ENCODE assay signal across 27 cellular contexts in genomic region chr4:181838253-181838652, GRCh38.
A peak's percentile ranks its signal among the peaks of the same experiment; 100 is the strongest.
DNase-seq lines count a peak whose midpoint lies in the region; ATAC-seq, FAIRE-seq and TF ChIP-seq lines count a peak whose summit lies in the region.
"Had no signal": no experiment of that assay in that cellular context is flagged by ENCODE, and none has a peak within 500 bp of the region (broad histone marks: within the 10 kb centered on the region; RNA-seq: fewer than 3 reads in every experiment).

No MANE protein-coding gene starts in this region.

- POLR2A ChIA-PET in HepG2 (lab: Yijun Ruan, JAX) = no interaction called here

- H3K27ac ChIP-seq in HepG2 (ENCODE audit: extremely low read length, insufficient read depth, low read length) = no peak overlapping the region
- H3K27ac ChIP-seq in right lobe of liver = no peak overlapping the region
- H3K27ac ChIP-seq: 22Rv1; A549; BLaER1; BLaER1 treated with 17β-estradiol and CSF1 and Interleukin-3, amounts not matched to agents 10 nM and 100 nM; C4-2B had no signal

- 0 out of 5 replicates have a peak, but pooled peaks cover 0 to 2% of the 10 kb centered on the region in 2 experiments for H3K27me3 ChIP-seq in HepG2 (ENCODE audit: control insufficient read depth in 1 of 2, insufficient read depth in 2 of 2, low read length in 2 of 2)
- H3K27me3 ChIP-seq in right lobe of liver = no peaks in the 10 kb centered on the region
- H3K27me3 ChIP-seq: BE2C; BLaER1; BLaER1 treated with 17β-estradiol and CSF1 and Interleukin-3, amounts not matched to agents 10 nM and 100 nM had no signal

- H2AFZ ChIP-seq in HepG2 (ENCODE audit: low read length) = no peak overlapping the region

- no peak for TF ChIP-seq CTCF in HepG2 (CRISPR knock-in tag; IDR thresholded peaks at IDR 0.05)
- TF ChIP-seq CTCF in right lobe of liver (IDR thresholded peaks at IDR 0.05) = no peak

- CTCF ChIA-PET in HepG2 (lab: Yijun Ruan, JAX; ENCODE audit: low intra/inter-chr PET ratio, low total read pairs) = no interaction called here

- H3K36me3 ChIP-seq in HepG2 (replicated peaks in 1 of 2; ENCODE audit: control insufficient read depth in 1 of 2, insufficient read depth in 2 of 2, low read length in 2 of 2) = no peaks in the 10 kb centered on the region
- no peaks in the 10 kb centered on the region for H3K36me3 ChIP-seq in right lobe of liver
- H3K36me3 ChIP-seq: BE2C; BLaER1; BLaER1 treated with 17β-estradiol and CSF1 and Interleukin-3, amounts not matched to agents 10 nM and 100 nM had no signal

- no peak for TF ChIP-seq EP300 in HepG2 (IDR thresholded peaks at IDR 0.05; ENCODE audit: low read depth in 2 of 2, low read length in 2 of 2)
- no peak for TF ChIP-seq EP300 in HepG2 (CRISPR knock-in tag; IDR thresholded peaks at IDR 0.05; ENCODE audit: borderline replicate concordance)

- no peak overlapping the region for H3K4me3 ChIP-seq in HepG2 (replicated peaks in 1 of 3; ENCODE audit: insufficient read depth in 1 of 3, low read depth in 2 of 3, low read length in 3 of 3)
- H3K4me3 ChIP-seq in right lobe of liver = no peak overlapping the region
- H3K4me3 ChIP-seq: A549; BLaER1; BLaER1 treated with 17β-estradiol and CSF1 and Interleukin-3, amounts not matched to agents 10 nM and 100 nM had no signal

- in situ Hi-C loops in HepG2 (cut with HindIII; ENCODE audit: extremely low pct_ligation_motif_present, low pct_unique_long_range_greater_than_20kb) = no loop called here

- H3K4me2 ChIP-seq in HepG2 (ENCODE audit: low read depth, low read length) = no peak overlapping the region
- H3K4me2 ChIP-seq: A549; BLaER1; BLaER1 treated with 17β-estradiol and CSF1 and Interleukin-3, amounts not matched to agents 10 nM and 100 nM had no signal

- no peaks in the 10 kb centered on the region for H4K20me1 ChIP-seq in HepG2 (ENCODE audit: insufficient read depth, low read length)
- H4K20me1 ChIP-seq: BLaER1; BLaER1 treated with 17β-estradiol and CSF1 and Interleukin-3, amounts not matched to agents 10 nM and 100 nM had no signal

- intact Hi-C loops in HepG2 (cut with micrococcal nuclease; ENCODE audit: unreplicated experiment) (no loop called here), right lobe of liver (cut with DNase I) (no loop called here)

- H3K4me1 ChIP-seq in HepG2 (ENCODE audit: insufficient read depth, low read length) (no peaks in the 10 kb centered on the region), right lobe of liver (no peaks in the 10 kb centered on the region)
- H3K4me1 ChIP-seq: A549; BE2C; BLaER1; BLaER1 treated with 17β-estradiol and CSF1 and Interleukin-3, amounts not matched to agents 10 nM and 100 nM; Caco-2 had no signal

- 4% methylated on average over 3 of the region's 3 CpGs for WGBS in HepG2 (ENCODE audit: low lambda C conversion rate)
- 45% methylated on average over 3 of the region's 3 CpGs for WGBS in right lobe of liver (ENCODE audit: insufficient coverage, low coverage, low lambda C conversion rate, missing lambda C conversion rate)

- no TSS peak for BruUV-seq in HepG2 (replicated peaks; lab: Mats Ljungman, UMichigan)

- H3K9me3 ChIP-seq in HepG2 (ENCODE audit: low read length) (no peaks in the 10 kb centered on the region), right lobe of liver (no peaks in the 10 kb centered on the region)
- H3K9me3 ChIP-seq: A549, BE2C, BLaER1, Caco-2 had no signal

- ATAC-seq in HepG2 (no peak), right lobe of liver (no peak)
- ATAC-seq: A549; CD8-positive, alpha-beta T cell had no signal

- DNase-seq in HepG2 (ENCODE audit: low spot score) (no peak), right lobe of liver (no peak)
- DNase-seq: 8988T; ACHN; AML-193; BE2C; C1 segment of cervical spinal cord; Caco-2; Calu3; CD4-positive, alpha-beta memory T cell; CD4-positive, alpha-beta T cell; CD4-positive, CD25-positive, alpha-beta regulatory T cell; CD8-positive, alpha-beta memory T cell; CD8-positive, alpha-beta T cell; COR-L47; DMS 273 treated with DMSO at 0.1 percent for 48 hours; DMS153; DMS79; DMS79 treated with DMSO at 0.1 percent for 48 hours; DND-41; EL had no signal

- FAIRE-seq in HepG2 (lab: Jason Lieb, UNC) = no peak
- FAIRE-seq: A549, D721Med had no signal

- H3K9ac ChIP-seq in HepG2 (ENCODE audit: insufficient read depth, low read depth, low read length) = no peak overlapping the region
- H3K9ac ChIP-seq: BLaER1; BLaER1 treated with 17β-estradiol and CSF1 and Interleukin-3, amounts not matched to agents 10 nM and 100 nM had no signal

- no peaks in the 10 kb centered on the region for H3K79me2 ChIP-seq in HepG2 (ENCODE audit: insufficient read depth, low read length)

- no peak for TF ChIP-seq POLR2A in HepG2 (IDR thresholded peaks at IDR 0.05; ENCODE audit: insufficient read depth in 1 of 2, low read depth in 2 of 2, low read length in 2 of 2)
- no peak for TF ChIP-seq POLR2A in right lobe of liver (IDR thresholded peaks at IDR 0.05)

- TF ChIP-seq RAD21 in HepG2 (CRISPR knock-in tag; IDR thresholded peaks at IDR 0.05) = no peak

TF ChIP-seq in HepG2, 621 proteins besides CTCF, POLR2A, EP300 and RAD21:
- TF ChIP-seq ZNF766 (CRISPR knock-in tag; IDR thresholded peaks at IDR 0.05; ENCODE audit: borderline replicate concordance) (no peak), MAFK (conservative IDR thresholded peaks at IDR 0.05 in 1 of 2, IDR thresholded peaks at IDR 0.05 in 1 of 2; ENCODE audit: low read length in 2 of 2) (peak; percentile 34 to 52; a peak in 3 of 4 replicates), TBP (CRISPR knock-in tag; IDR thresholded peaks at IDR 0.05) (no peak), MAFF (IDR thresholded peaks at IDR 0.05; ENCODE audit: low read depth, low read length) (0 out of 2 replicates have a peak, but pooled peaks have one; percentile 48)
